9 cellular contexts compared by ENCODE assay signal in the genomic region with DNA sequence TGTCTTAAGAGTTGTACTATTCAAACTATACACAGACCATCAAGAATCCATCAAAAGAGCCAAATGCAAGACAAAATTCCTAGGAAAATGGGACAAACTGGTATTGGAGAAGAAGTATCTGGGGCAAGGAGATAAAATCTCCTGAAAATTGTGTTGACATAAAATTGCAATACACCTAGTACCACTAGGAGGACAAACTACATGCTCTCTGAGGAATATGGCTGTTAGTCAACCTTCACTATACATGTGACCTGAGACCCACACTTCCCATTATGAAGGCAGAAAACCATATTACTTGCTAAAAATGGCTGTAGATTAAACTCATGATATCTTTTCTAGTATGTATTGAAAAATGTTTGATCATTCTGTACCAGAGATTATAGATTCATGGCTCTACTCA. TPM values are rescaled to one million over a fixed set of nuclear protein-coding genes. Genes with fewer than 3 reads are reported as not detected.
A peak's percentile ranks its signal among the peaks of the same experiment; 100 is the strongest.
DNase-seq lines count a peak whose midpoint lies in the region; ATAC-seq and TF ChIP-seq lines count a peak whose summit lies in the region.
"Had no signal": no experiment of that assay in that cellular context is flagged by ENCODE, and none has a peak within 500 bp of the region (broad histone marks: within the 10 kb centered on the region; RNA-seq: fewer than 3 reads in every experiment).

No MANE protein-coding gene starts in this region.

- ATAC-seq in mucosa of descending colon (peak; percentile 42), GM18867 (IDR thresholded peaks at IDR 0.05; ENCODE audit: unreplicated experiment) (no peak)

- no peaks in the 10 kb centered on the region for H3K27me3 ChIP-seq in adrenal gland
- no peaks in the 10 kb centered on the region for H3K27me3 ChIP-seq in tibial nerve

- H3K4me3 ChIP-seq in adrenal gland: no peak overlapping the region
- H3K4me3 ChIP-seq in mucosa of descending colon: no peak overlapping the region
- no peak overlapping the region for H3K4me3 ChIP-seq in tibial nerve

- TF ChIP-seq CTCF in GM10248 (IDR thresholded peaks at IDR 0.05; ENCODE audit: control extremely low read depth, extremely low read depth, low read depth, missing control alignments) (no peak), adrenal gland (IDR thresholded peaks at IDR 0.05) (peak in 5 of 6 experiments; percentile 15 to 34 (median 28)), mucosa of descending colon (IDR thresholded peaks at IDR 0.05) (no peak), tibial nerve (IDR thresholded peaks at IDR 0.05) (peak in 2 of 5 experiments; percentile 16 to 19)

- H3K27ac ChIP-seq in adrenal gland (no peak overlapping the region), caudate nucleus (ENCODE audit: low read depth, low read length) (no peak overlapping the region), tibial nerve (no peak overlapping the region)

- DNase-seq in GM10248 (ENCODE audit: extremely low spot score) (peak; percentile 37), KBM-7 (peak; percentile 67), adrenal gland (no peak), mucosa of descending colon (no peak), activated T-cell treated with anti-CD3 and anti-CD28 coated beads for 4 hours (no peak), caudate nucleus (lab: John Stamatoyannopoulos, UW) (no peak), tibial nerve (ENCODE audit: low spot score in 2 of 2) (no peak)
- DNase-seq: activated CD8-positive, alpha-beta memory T cell treated with anti-CD3 and anti-CD28 coated beads, Interleukin-2, amount 50 U/mL, for 4 hours had no signal

- H3K36me3 ChIP-seq in adrenal gland (replicated peaks in 1 of 2): no peaks in the 10 kb centered on the region
- no peaks in the 10 kb centered on the region for H3K36me3 ChIP-seq in mucosa of descending colon (ENCODE audit: low read depth)
- H3K36me3 ChIP-seq in tibial nerve: no peaks in the 10 kb centered on the region

- no peak for TF ChIP-seq EP300 in tibial nerve (IDR thresholded peaks at IDR 0.05)

- H3K4me1 ChIP-seq in adrenal gland (replicated peaks in 1 of 2): peaks cover 4 to 8% of the 10 kb centered on the region in 2 donors
- no peaks in the 10 kb centered on the region for H3K4me1 ChIP-seq in mucosa of descending colon (ENCODE audit: low read depth)
- H3K4me1 ChIP-seq in tibial nerve: peaks cover 0 to 36% (median 25%) of the 10 kb centered on the region in 4 donors

- in situ Hi-C loops in KBM-7 (cut with MboI; ENCODE audit: low pct_unique_long_range_greater_than_20kb, low sequenced_read_pairs): loop anchor here (25.0 kb wide), 1 partner anchor 507 kb away; no protein-coding TSS in a partner anchor

- POLR2A ChIA-PET in GM10248 (lab: Yijun Ruan, JAX): no interaction called here

- intact Hi-C loops in adrenal gland (cut with DNase I): no loop called here
- intact Hi-C loops in mucosa of descending colon (cut with DNase I, micrococcal nuclease): no loop called here

- no peaks in the 10 kb centered on the region for H3K9me3 ChIP-seq in adrenal gland (replicated peaks in 1 of 3)
- H3K9me3 ChIP-seq in mucosa of descending colon: no peaks in the 10 kb centered on the region
- no peaks in the 10 kb centered on the region for H3K9me3 ChIP-seq in tibial nerve

- CTCF ChIA-PET in GM10248 (lab: Yijun Ruan, JAX): no interaction called here

- TF ChIP-seq POLR2A in adrenal gland (IDR thresholded peaks at IDR 0.05) (no peak), tibial nerve (IDR thresholded peaks at IDR 0.05) (no peak)

RNA-seq across cellular contexts. Expression of a gene that starts 30.0 kb away (rescaled TPM):
- total RNA-seq in adrenal gland: 100 to 1,000 TPM in 4 of 8 donors, 10 to 100 TPM in 4; 66.5 to 182 (median 102) TPM
- 10 to 100 TPM; 47.2 to 87.6 (median 67.4) TPM for polyA plus RNA-seq in adrenal gland
- 100 to 1,000 TPM; 134 to 180 (median 156) TPM for total RNA-seq in mucosa of descending colon
- total RNA-seq in tibial nerve: 100 to 1,000 TPM in 1 of 4 donors, 10 to 100 TPM in 3; 71.4 to 107 (median 93.8) TPM

Comparison
In these comparisons a context has a peak if more than half of its experiments do, and no peak if none do; other contexts are left out.
1. DNase-seq: peak in GM10248 (single experiment) and KBM-7 (single experiment); none in adrenal gland (0 of 7), mucosa of descending colon (0 of 3), activated T-cell treated with anti-CD3 and anti-CD28 coated beads for 4 hours (single experiment), caudate nucleus (0 of 61) and tibial nerve (0 of 2).
2. CTCF ChIP-seq: peak in adrenal gland (5 of 6); none in GM10248 (single experiment) and mucosa of descending colon (single experiment).